ENCODE assay signal across 13 cellular contexts in the genomic region with DNA sequence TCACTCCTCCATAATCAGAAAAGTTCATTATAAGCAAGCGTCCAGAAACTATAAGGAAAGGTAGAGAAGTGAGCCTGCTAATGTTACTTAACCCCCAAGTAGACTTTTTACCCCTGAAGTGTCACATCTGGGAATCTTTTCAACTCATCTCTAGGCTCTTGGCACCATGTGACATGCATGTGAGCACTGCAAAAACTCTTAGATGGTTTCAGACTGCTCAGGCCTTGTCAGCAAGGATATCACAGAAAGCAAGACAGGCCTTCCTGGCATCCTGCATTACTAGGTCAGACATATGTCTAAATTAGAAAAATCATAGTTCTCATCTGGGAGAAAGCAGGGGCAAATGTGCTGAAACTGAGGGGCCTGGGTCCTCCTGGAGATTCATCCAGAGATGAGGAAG. TPM values are rescaled to one million over a fixed set of nuclear protein-coding genes. Genes with fewer than 3 reads are reported as not detected.
DNase-seq lines count a peak whose midpoint lies in the region; ATAC-seq and TF ChIP-seq lines count a peak whose summit lies in the region.
"Had no signal": no experiment of that assay in that cellular context is flagged by ENCODE, and none has a peak within 500 bp of the region (broad histone marks: within the 10 kb centered on the region; RNA-seq: fewer than 3 reads in every experiment).

No MANE protein-coding gene starts in this region.

- CTCF ChIA-PET in GM10248 (lab: Yijun Ruan, JAX): interaction anchor here (1.0 to 2.1 kb wide), 7 partner anchors 8 to 58 kb away, joined by 3 to 15 read pairs (median 4); no protein-coding TSS in a partner anchor

- POLR2A ChIA-PET in GM10248 (lab: Yijun Ruan, JAX): no interaction called here

- peak overlapping the region; percentile 39 for H3K27ac Mint-ChIP-seq in chondrocyte (ENCODE audit: unreplicated experiment)
- H3K27ac Mint-ChIP-seq: dendritic cell treated with granulocyte-macrophage colony-stimulating factor and Interleukin-4, amounts not matched to agents 40 ng/mL and 50 ng/mL, for 4 days had no signal

- no peaks in the 10 kb centered on the region for H3K36me3 ChIP-seq in ACC112 (ENCODE audit: insufficient read depth, low read length)

- no peaks in the 10 kb centered on the region for H3K79me2 ChIP-seq in ACC112 (ENCODE audit: control insufficient read depth, insufficient read depth, low read length, unreplicated experiment)

- H3K4me1 ChIP-seq in ACC112 (ENCODE audit: control insufficient read depth, insufficient read depth, low read length, unreplicated experiment): peaks cover 35% of the 10 kb centered on the region

- H3K9me3 Mint-ChIP-seq in chondrocyte (ENCODE audit: low read depth): no peaks in the 10 kb centered on the region
- H3K9me3 Mint-ChIP-seq: CD4-positive, alpha-beta memory T cell; dendritic cell treated with granulocyte-macrophage colony-stimulating factor and Interleukin-4, amounts not matched to agents 40 ng/mL and 50 ng/mL, for 4 days had no signal

- H3K4me1 Mint-ChIP-seq in chondrocyte (ENCODE audit: low read depth): peaks cover 25% of the 10 kb centered on the region

- DNase-seq in chondrocyte (ENCODE audit: low spot score): no peak
- DNase-seq in AG20443 (ENCODE audit: low spot score): no peak
- DNase-seq in GM10248 (ENCODE audit: extremely low spot score): no peak
- no peak for DNase-seq in medulla oblongata (ENCODE audit: extremely low spot score)
- DNase-seq: CD4-positive, alpha-beta memory T cell had no signal

- H3K36me3 Mint-ChIP-seq in chondrocyte (ENCODE audit: low read depth): peaks cover 7% of the 10 kb centered on the region

- H3K27me3 ChIP-seq in ACC112 (ENCODE audit: insufficient read depth, low read length): no peaks in the 10 kb centered on the region

- TF ChIP-seq CTCF in chondrocyte (IDR thresholded peaks at IDR 0.05): no peak
- TF ChIP-seq CTCF in GM10248 (IDR thresholded peaks at IDR 0.05; ENCODE audit: control extremely low read depth, extremely low read depth, low read depth, missing control alignments): no peak

- H2AFZ ChIP-seq in ACC112 (ENCODE audit: low read length, unreplicated experiment): peak overlapping the region; percentile 4

- no peaks in the 10 kb centered on the region for H3K27me3 Mint-ChIP-seq in chondrocyte (ENCODE audit: low read depth)
- H3K27me3 Mint-ChIP-seq: CD4-positive, alpha-beta memory T cell had no signal

- H3K4me3 Mint-ChIP-seq in chondrocyte (ENCODE audit: unreplicated experiment): no peak overlapping the region
- H3K4me3 Mint-ChIP-seq: dendritic cell treated with granulocyte-macrophage colony-stimulating factor and Interleukin-4, amounts not matched to agents 40 ng/mL and 50 ng/mL, for 4 days had no signal

- H3K27ac ChIP-seq in ACC112 (ENCODE audit: low read depth, low read length): 0 out of 2 replicates have a peak overlapping the region, but pooled peaks have one; percentile 24

- ATAC-seq in GM19351 (IDR thresholded peaks at IDR 0.05; ENCODE audit: unreplicated experiment) (peak; percentile 17), HG03064 (IDR thresholded peaks at IDR 0.05; ENCODE audit: low read depth, unreplicated experiment) (peak; percentile 10), GM21360 (IDR thresholded peaks at IDR 0.05; ENCODE audit: unreplicated experiment) (no peak)

- no peak overlapping the region for H3K4me3 ChIP-seq in ACC112 (ENCODE audit: low read depth, low read length)

RNA-seq across cellular contexts. Expression of a gene that starts 18.8 kb away (rescaled TPM):
- 17.4 to 18.2 TPM (median 18.1 TPM) in 3 replicates for total RNA-seq in chondrocyte

RNA-seq across cellular contexts. Expression of a gene that starts 19.3 kb away (rescaled TPM):
- total RNA-seq in chondrocyte: not detected in 3 replicates
- total RNA-seq: CD4-positive, alpha-beta memory T cell; kidney epithelial cell; MCF 10A; RPMI7951 had no signal

RNA-seq across cellular contexts. Expression of a gene that starts 22.4 kb away (rescaled TPM):
- total RNA-seq in chondrocyte: not detected in 3 replicates
- total RNA-seq: CD4-positive, alpha-beta memory T cell; kidney epithelial cell; MCF 10A; RPMI7951 had no signal

RNA-seq across cellular contexts. Expression of a gene that starts 32.9 kb away (rescaled TPM):
- 30.3 to 32.8 TPM (median 32.0 TPM) in 3 replicates for total RNA-seq in chondrocyte

RNA-seq across cellular contexts. Expression of a gene that starts 35.7 kb away (rescaled TPM):
- total RNA-seq in chondrocyte: 0.30 to 3.3 TPM (median 0.82 TPM) in 3 replicates
- total RNA-seq: kidney epithelial cell had no signal
